ENCODE assay signal across 9 cellular contexts in genomic region chr1:145917595-145917994, GRCh38. TPM values are rescaled to one million over a fixed set of nuclear protein-coding genes. Genes with fewer than 3 reads are reported as not detected.
DNase-seq lines count a peak whose midpoint lies in the region; ATAC-seq, FAIRE-seq and TF ChIP-seq lines count a peak whose summit lies in the region.
"Had no signal": no experiment of that assay in that cellular context is flagged by ENCODE, and none has a peak within 500 bp of the region (broad histone marks: within the 10 kb centered on the region; RNA-seq: fewer than 3 reads in every experiment).

No MANE protein-coding gene starts in this region.

- peak overlapping the region; percentile 99 for H3K4me2 ChIP-seq in PC-3 (ENCODE audit: low read length)

- intact Hi-C loops in PC-3 (cut with micrococcal nuclease): loop anchor here (5.0 kb wide), 1 partner anchor 40 kb away; the partner anchor contains the start of gene LIX1L
- intact Hi-C loops in pancreas (cut with DNase I): no loop called here

- no peak overlapping the region for H3K27ac ChIP-seq in PC-3 (ENCODE audit: low read length)
- peak overlapping the region; percentile 82 for H3K27ac ChIP-seq in epithelial cell of prostate
- H3K27ac ChIP-seq in pancreas: no peak overlapping the region

- BruUV-seq in PC-3 (replicated peaks; lab: Mats Ljungman, UMichigan): no TSS peak

- peak overlapping the region; percentile 81 for H3K4me3 ChIP-seq in PC-3 (ENCODE audit: low read length)
- peak overlapping the region; percentile 62 to 96 (median 87) for H3K4me3 ChIP-seq in pancreas

- peak overlapping the region; percentile 77 for H2AFZ ChIP-seq in PC-3 (ENCODE audit: low read length)

- CTCF ChIA-PET in PC-3 (lab: Charles Lee): no interaction called here
- CTCF ChIA-PET in GM10248 (lab: Yijun Ruan, JAX): interaction anchor here (1.8 kb wide), 1 partner anchor 94 kb away, joined by 6 read pairs; no protein-coding TSS in a partner anchor

- no peak for FAIRE-seq in pancreas (lab: Jason Lieb, UNC)

- H3K9me2 ChIP-seq in PC-3 (replicated peaks; ENCODE audit: low read length): no peaks in the 10 kb centered on the region

- 43 to 53% methylated on average over 5 of the region's 5 CpGs for WGBS in pancreas, 2 donors

- H3K36me3 ChIP-seq in PC-3 (ENCODE audit: low read depth, low read length) (peaks cover 6% of the 10 kb centered on the region), pancreas (peaks cover 0 to 7% (median 0%) of the 10 kb centered on the region in 3 donors)

- DNase-seq in Caki2 (ENCODE audit: low read depth) (peak; percentile 6), PC-3 (no peak), epithelial cell of prostate (ENCODE audit: low read depth, low spot score) (no peak), pancreas (no peak), NCI-H1105 (lab: John Stamatoyannopoulos, UW) (no peak), GM10248 (ENCODE audit: extremely low spot score) (no peak), HCEC 1CT (no peak), KG1 (lab: John Stamatoyannopoulos, UW) (no peak)
- DNase-seq: activated CD4-positive, CD25-positive, alpha-beta regulatory T cell treated with anti-CD3 and anti-CD28 coated beads, Interleukin-2, amount 50 U/mL, for 72 hours had no signal

- no peak for ATAC-seq in PC-3
- ATAC-seq in pancreas: no peak

- H3K9me3 ChIP-seq in PC-3 (ENCODE audit: low read length) (no peaks in the 10 kb centered on the region), pancreas (no peaks in the 10 kb centered on the region)

- H3K4me1 ChIP-seq in PC-3 (ENCODE audit: insufficient read depth, low read length) (peaks cover 24% of the 10 kb centered on the region), pancreas (peaks cover 0 to 13% (median 6%) of the 10 kb centered on the region in 3 donors)

- H3K9ac ChIP-seq in PC-3 (ENCODE audit: low read length): peak overlapping the region; percentile 81

- no peaks in the 10 kb centered on the region for H4K20me1 ChIP-seq in PC-3 (ENCODE audit: low read length)

- H3K27me3 ChIP-seq in PC-3 (ENCODE audit: low read length) (no peaks in the 10 kb centered on the region), pancreas (no peaks in the 10 kb centered on the region)

- in situ Hi-C loops in Caki2 (cut with HindIII; ENCODE audit: low pct_unique_long_range_greater_than_20kb, low sequenced_read_pairs): no loop called here

- peaks cover 15% of the 10 kb centered on the region for H3K79me2 ChIP-seq in PC-3 (ENCODE audit: low read length)

- TF ChIP-seq CTCF in PC-3 (conservative IDR thresholded peaks at IDR 0.05; ENCODE audit: low read depth, low read length): no peak
- TF ChIP-seq CTCF in pancreas (IDR thresholded peaks at IDR 0.05): no peak
- no peak for TF ChIP-seq CTCF in GM10248 (IDR thresholded peaks at IDR 0.05; ENCODE audit: control extremely low read depth, extremely low read depth, low read depth, missing control alignments)

- peaks cover 17% of the 10 kb centered on the region for H3F3A ChIP-seq in PC-3 (ENCODE audit: low read length, unreplicated experiment)

- POLR2A ChIA-PET in PC-3 (lab: Charles Lee; ENCODE audit: unreplicated experiment) (no interaction called here), GM10248 (lab: Yijun Ruan, JAX) (interaction anchor here (0.5 to 2.0 kb wide), 2 partner anchors 10 kb away, joined by 3 to 8 read pairs; partner anchors contain the start of gene RBM8A)

RNA-seq across cellular contexts. Expression of gene PEX11B, which starts 0.9 kb away (rescaled TPM):
- total RNA-seq in Caki2 (2014; rRNA removed; shearing (Covaris generic); ENCODE audit: low replicate concordance): 23.9 and 36.0 TPM in 2 replicates
- total RNA-seq in PC-3 (2014; rRNA removed) (27.4 and 31.3 TPM in 2 replicates), pancreas (10 to 100 TPM; 11.0 to 15.5 (median 12.5) TPM)
- 10 to 100 TPM; 10.7 to 21.9 TPM for polyA plus RNA-seq in pancreas

RNA-seq across cellular contexts. Expression of gene ITGA10, which starts 7.7 kb away (rescaled TPM):
- total RNA-seq in Caki2 (2014; rRNA removed; shearing (Covaris generic); ENCODE audit: low replicate concordance): not detected in 2 replicates
- total RNA-seq in PC-3 (2014; rRNA removed) (0.81 and 1.9 TPM in 2 replicates), pancreas (1 to 10 TPM in 3 of 6 donors, under 1 TPM in 3; 0.12 to 1.3 (median 0.82) TPM)
- 1 to 10 TPM; 3.5 to 7.4 TPM for polyA plus RNA-seq in pancreas

RNA-seq across cellular contexts. Expression of gene RBM8A, which starts 9.7 kb away (rescaled TPM):
- 65.6 and 82.0 TPM in 2 replicates for total RNA-seq in Caki2 (2014; rRNA removed; shearing (Covaris generic); ENCODE audit: low replicate concordance)
- total RNA-seq in PC-3 (2014; rRNA removed): 459 and 482 TPM in 2 replicates
- 10 to 100 TPM; 29.5 to 55.0 (median 49.1) TPM for total RNA-seq in pancreas
- 10 to 100 TPM; 32.0 to 57.9 TPM for polyA plus RNA-seq in pancreas

RNA-seq across cellular contexts. Expression of gene ANKRD35, which starts 31.9 kb away (rescaled TPM):
- total RNA-seq in Caki2 (2014; rRNA removed; shearing (Covaris generic); ENCODE audit: low replicate concordance): not detected in 2 replicates
- total RNA-seq in PC-3 (2014; rRNA removed) (0.07 and 0.40 TPM in 2 replicates), pancreas (under 1 TPM; 0.04 to 0.50 (median 0.26) TPM)
- under 1 TPM; 0.59 to 0.68 TPM for polyA plus RNA-seq in pancreas

RNA-seq across cellular contexts. Expression of gene LIX1L, which starts 40.2 kb away (rescaled TPM):
- 19.8 and 26.9 TPM in 2 replicates for total RNA-seq in Caki2 (2014; rRNA removed; shearing (Covaris generic); ENCODE audit: low replicate concordance)
- total RNA-seq in PC-3 (2014; rRNA removed) (12.5 and 13.6 TPM in 2 replicates), pancreas (10 to 100 TPM in 1 of 6 donors, 1 to 10 TPM in 5; 3.3 to 10.3 (median 5.8) TPM)
- 1 to 10 TPM; 2.9 to 6.8 TPM for polyA plus RNA-seq in pancreas
